In genomic region chr2:49294225-49294624, GRCh38 we compare ENCODE assay signal across 8 cellular contexts.
"Had no signal": no experiment of that assay in that cellular context is flagged by ENCODE, and none has a peak within 500 bp of the region (broad histone marks: within the 10 kb centered on the region; RNA-seq: fewer than 3 reads in every experiment).

No MANE protein-coding gene starts in this region.

- H3K27me3 Mint-ChIP-seq: IgD-negative memory B cell had no signal

- H3K4me1 Mint-ChIP-seq: IgD-negative memory B cell had no signal

- H3K27ac Mint-ChIP-seq: GM23338, H9, IgD-negative memory B cell had no signal

- FAIRE-seq: H1, H54, HTR-8/SVneo had no signal

- DNase-seq: H9, HCEC 1CT, KBM-7 had no signal

- ATAC-seq: GM23338 had no signal

- H3K4me3 ChIP-seq: GM23338 had no signal

- H3K9me3 Mint-ChIP-seq: GM23338, H9 had no signal

- H3K4me2 ChIP-seq: GM23338 had no signal

- H3K4me3 Mint-ChIP-seq: GM23338, H9, IgD-negative memory B cell had no signal

- H2AFZ ChIP-seq: GM23338 had no signal
